In the genomic region with DNA sequence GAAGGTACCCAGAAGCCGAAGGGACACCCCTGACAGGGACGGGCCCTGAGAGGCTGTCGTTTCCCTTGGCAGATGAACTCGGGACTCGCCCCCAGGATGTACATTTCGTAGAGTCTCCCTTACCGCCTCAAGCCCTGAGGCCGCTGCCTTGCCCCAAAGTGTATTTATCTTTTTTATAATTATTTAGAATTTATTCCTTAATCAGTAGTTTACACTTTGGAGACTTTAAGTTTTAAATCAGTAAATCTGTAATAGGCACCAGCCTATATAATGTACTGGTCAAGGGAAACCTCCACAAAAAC, we compare ENCODE assay signal across 8 cellular contexts. TPM values are rescaled to one million over a fixed set of nuclear protein-coding genes. Genes with fewer than 3 reads are reported as not detected.
DNase-seq lines count a peak whose midpoint lies in the region; ATAC-seq and TF ChIP-seq lines count a peak whose summit lies in the region.

No MANE protein-coding gene starts in this region.

- peak overlapping the region; percentile 87 for H3K4me3 Mint-ChIP-seq in T-helper 1 cell treated with Interleukin-12 subunit alpha and Interleukin-12 subunit beta and Interleukin-4 antibody, amounts not matched to agents 30 μg/mL and 1 μg/mL, for 36 hours
- peak overlapping the region; percentile 81 for H3K4me3 Mint-ChIP-seq in endodermal cell

- no peaks in the 10 kb centered on the region for H3K4me1 ChIP-seq in endodermal cell (ENCODE audit: control insufficient read depth, insufficient read depth, low read length)

- H3K27ac ChIP-seq in endodermal cell (ENCODE audit: low read depth, low read length), result no peak overlapping the region

- no peaks in the 10 kb centered on the region for H3K27me3 ChIP-seq in endodermal cell (ENCODE audit: control insufficient read depth, insufficient read depth, low read length, poor library complexity, severe bottlenecking)

- no peaks in the 10 kb centered on the region for H3K9me3 Mint-ChIP-seq in T-helper 1 cell treated with Interleukin-12 subunit alpha and Interleukin-12 subunit beta and Interleukin-4 antibody, amounts not matched to agents 30 μg/mL and 1 μg/mL, for 36 hours
- no peaks in the 10 kb centered on the region for H3K9me3 Mint-ChIP-seq in endodermal cell

- no peaks in the 10 kb centered on the region for H3K27me3 Mint-ChIP-seq in T-helper 1 cell treated with Interleukin-12 subunit alpha and Interleukin-12 subunit beta and Interleukin-4 antibody, amounts not matched to agents 30 μg/mL and 1 μg/mL, for 36 hours (ENCODE audit: low read depth)
- no peaks in the 10 kb centered on the region for H3K27me3 Mint-ChIP-seq in endodermal cell (ENCODE audit: insufficient read depth)

- no peaks in the 10 kb centered on the region for H3K9me3 ChIP-seq in endodermal cell (ENCODE audit: control insufficient read depth, low read length)

- H3K4me1 Mint-ChIP-seq in T-helper 1 cell treated with Interleukin-12 subunit alpha and Interleukin-12 subunit beta and Interleukin-4 antibody, amounts not matched to agents 30 μg/mL and 1 μg/mL, for 36 hours (ENCODE audit: low read depth), result peaks cover 30% of the 10 kb centered on the region
- H3K4me1 Mint-ChIP-seq in endodermal cell, result peaks cover 23% of the 10 kb centered on the region

- WGBS in endodermal cell (ENCODE audit: insufficient coverage in 1 of 2, insufficient read length in 1 of 2), 2 experiments, result 0 to 4% methylated on average over 1 to 6 of the region's 8 CpGs

- peak overlapping the region; percentile 85 for H3K4me3 ChIP-seq in endodermal cell (ENCODE audit: low read length)

- H3K36me3 Mint-ChIP-seq in T-helper 1 cell treated with Interleukin-12 subunit alpha and Interleukin-12 subunit beta and Interleukin-4 antibody, amounts not matched to agents 30 μg/mL and 1 μg/mL, for 36 hours (ENCODE audit: low read depth), result peaks cover 16% of the 10 kb centered on the region
- peaks cover 5% of the 10 kb centered on the region for H3K36me3 Mint-ChIP-seq in endodermal cell (ENCODE audit: low read depth)

- no peak for DNase-seq in T-helper 1 cell
- peak; percentile 63 for DNase-seq in NCI-H748 (lab: John Stamatoyannopoulos, UW; ENCODE audit: unreplicated experiment)
- no peak for DNase-seq in endodermal cell
- no peak for DNase-seq in omental fat pad (ENCODE audit: low spot score)
- no peak for DNase-seq in NCI-H774 (lab: John Stamatoyannopoulos, UW)

- ATAC-seq in HG02798 (IDR thresholded peaks at IDR 0.05; ENCODE audit: poor library complexity, unreplicated experiment) (peak; percentile 27), omental fat pad (ENCODE audit: low FRiP score) (peak; percentile 37), esophagus mucosa (no peak)

- H3K9ac ChIP-seq in endodermal cell (ENCODE audit: extremely low read depth, low read length, poor library complexity, severe bottlenecking), result peak overlapping the region; percentile 64

- peak overlapping the region; percentile 91 for H3K27ac Mint-ChIP-seq in T-helper 1 cell treated with Interleukin-12 subunit alpha and Interleukin-12 subunit beta and Interleukin-4 antibody, amounts not matched to agents 30 μg/mL and 1 μg/mL, for 36 hours
- peak overlapping the region; percentile 93 for H3K27ac Mint-ChIP-seq in endodermal cell

- TF ChIP-seq CTCF in endodermal cell (conservative IDR thresholded peaks at IDR 0.05) (no peak), omental fat pad (IDR thresholded peaks at IDR 0.05) (no peak)

- H3K36me3 ChIP-seq in endodermal cell (ENCODE audit: control insufficient read depth, insufficient read depth, low read length), result peaks cover 18% of the 10 kb centered on the region

RNA-seq across cellular contexts. Expression of a gene that starts 0.7 kb away (rescaled TPM):
- total RNA-seq in endodermal cell (10 to 100 TPM; 27.3 to 33.3 TPM), omental fat pad (10 to 100 TPM; 16.1 to 24.6 (median 18.7) TPM), esophagus mucosa (32.6 TPM)
- polyA plus RNA-seq in endodermal cell (2013, experiment 1 of 2), result 16.1 TPM
- polyA plus RNA-seq in endodermal cell (2013, experiment 2 of 2), result 14.0 TPM
